In genomic region chr2:141582213-141582612, GRCh38 we compare ENCODE assay signal across 1 cellular context.
TF ChIP-seq lines count a peak whose summit lies in the region.

No MANE protein-coding gene starts in this region.

TF ChIP-seq in GM23338, 12 proteins besides CTCF, POLR2A, EP300 and RAD21 (continued from another document):
- TF ChIP-seq ZNF331 (CRISPR knock-in tag; IDR thresholded peaks at IDR 0.05; ENCODE audit: low read depth) = no peak
- TF ChIP-seq EZH2 (IDR thresholded peaks at IDR 0.05; ENCODE audit: low read depth, unreplicated experiment) = no peak
- no peak for TF ChIP-seq JUNB (IDR thresholded peaks at IDR 0.05; ENCODE audit: unreplicated experiment)
